8 cellular contexts compared by ENCODE assay signal in genomic region chr3:65963787-65964707, GRCh38.
DNase-seq lines count a peak whose midpoint lies in the region; ATAC-seq and TF ChIP-seq lines count a peak whose summit lies in the region.

No MANE protein-coding gene starts in this region.

- H3K36me3 ChIP-seq in right atrium auricular region (no peaks in the 10 kb centered on the region), SJSA1 (no peaks in the 10 kb centered on the region), gastroesophageal sphincter (no peaks in the 10 kb centered on the region), ovary (no peaks in the 10 kb centered on the region)

- H3K4me1 ChIP-seq in right atrium auricular region = peaks cover 0 to 30% of the 10 kb centered on the region in 2 donors
- H3K4me1 ChIP-seq in SJSA1 (replicated peaks) = peaks cover 20% of the 10 kb centered on the region
- H3K4me1 ChIP-seq in gastroesophageal sphincter = no peaks in the 10 kb centered on the region
- peaks cover 4% of the 10 kb centered on the region for H3K4me1 ChIP-seq in ovary (ENCODE audit: insufficient read depth)

- POLR2A ChIA-PET in naive thymus-derived CD8-positive, alpha-beta T cell (lab: Charles Lee) = no interaction called here

- H3K9me3 Mint-ChIP-seq in naive thymus-derived CD8-positive, alpha-beta T cell = peaks cover 0 to 6% (median 0%) of the 10 kb centered on the region in 9 donors

- peaks cover 0 to 4% (median 2%) of the 10 kb centered on the region in 5 donors for H3K27me3 Mint-ChIP-seq in naive thymus-derived CD8-positive, alpha-beta T cell

- 79 to 91% methylated on average over 4 of the region's 5 CpGs for WGBS in gastroesophageal sphincter (ENCODE audit: low coverage in 1 of 2), 2 donors
- 88 to 93% (median 92%) methylated on average over 5 of the region's 5 CpGs for WGBS in ovary, 3 donors

- H3K27ac ChIP-seq in right atrium auricular region (peak overlapping the region in 1 of 2 donors; percentile 38), SJSA1 (peak overlapping the region; percentile 31), gastroesophageal sphincter (peak overlapping the region in 1 of 4 donors; percentile 27), ovary (no peak overlapping the region)

- no peaks in the 10 kb centered on the region for H3K4me1 Mint-ChIP-seq in naive thymus-derived CD8-positive, alpha-beta T cell

- no peak overlapping the region for H3K27ac Mint-ChIP-seq in naive thymus-derived CD8-positive, alpha-beta T cell

- TF ChIP-seq POLR2A in gastroesophageal sphincter (IDR thresholded peaks at IDR 0.05) (no peak), ovary (IDR thresholded peaks at IDR 0.05) (no peak)

- intact Hi-C loops in Right ventricle myocardium superior (cut with DNase I) (no loop called here), ovary (cut with DNase I) (no loop called here)

- no peak overlapping the region for H3K4me3 Mint-ChIP-seq in naive thymus-derived CD8-positive, alpha-beta T cell

- H3K27me3 ChIP-seq in right atrium auricular region = no peaks in the 10 kb centered on the region
- no peaks in the 10 kb centered on the region for H3K27me3 ChIP-seq in SJSA1 (replicated peaks)
- H3K27me3 ChIP-seq in gastroesophageal sphincter = no peaks in the 10 kb centered on the region
- no peaks in the 10 kb centered on the region for H3K27me3 ChIP-seq in ovary

- TF ChIP-seq CTCF in right atrium auricular region (IDR thresholded peaks at IDR 0.05) (no peak), gastroesophageal sphincter (IDR thresholded peaks at IDR 0.05) (no peak), ovary (IDR thresholded peaks at IDR 0.05) (no peak)

- DNase-seq in Right ventricle myocardium superior = no peak
- DNase-seq in right atrium auricular region (ENCODE audit: low spot score) = no peak
- DNase-seq in SJSA1 (ENCODE audit: low read depth in 1 of 2, low spot score in 2 of 2) = peak in 1 of 2 experiments; percentile 63
- DNase-seq in stimulated activated CD8-positive, alpha-beta memory T cell treated with anti-CD3 and anti-CD28 coated beads, Interleukin-7, amount 100 ng/mL, for 24 hours (ENCODE audit: low read depth) = peak; percentile 13
- DNase-seq in naive thymus-derived CD8-positive, alpha-beta T cell = no peak
- DNase-seq in ovary = no peak

- TF ChIP-seq EP300 in gastroesophageal sphincter (IDR thresholded peaks at IDR 0.05) (no peak), ovary (IDR thresholded peaks at IDR 0.05) (no peak)

- H3K4me3 ChIP-seq in right atrium auricular region = no peak overlapping the region
- H3K4me3 ChIP-seq in SJSA1 = no peak overlapping the region
- no peak overlapping the region for H3K4me3 ChIP-seq in gastroesophageal sphincter
- no peak overlapping the region for H3K4me3 ChIP-seq in ovary

- H3K9me3 ChIP-seq in right atrium auricular region (no peaks in the 10 kb centered on the region), SJSA1 (replicated peaks) (no peaks in the 10 kb centered on the region), gastroesophageal sphincter (no peaks in the 10 kb centered on the region), ovary (no peaks in the 10 kb centered on the region)

- no peaks in the 10 kb centered on the region for H3K36me3 Mint-ChIP-seq in naive thymus-derived CD8-positive, alpha-beta T cell

- ATAC-seq in Right ventricle myocardium superior (ENCODE audit: poor library complexity) (peak; percentile 38), HG02970 (IDR thresholded peaks at IDR 0.05; ENCODE audit: low FRiP score, unreplicated experiment) (peak; percentile 84), gastroesophageal sphincter (peak; percentile 39)
- ATAC-seq in naive thymus-derived CD8-positive, alpha-beta T cell = no peak

Comparison
In these comparisons a context has a peak if more than half of its experiments do, and no peak if none do; other contexts are left out.
1. ATAC-seq: peak in Right ventricle myocardium superior (single experiment), HG02970 (single experiment) and gastroesophageal sphincter (single experiment); none in naive thymus-derived CD8-positive, alpha-beta T cell (0 of 2).